Comparison of ENCODE assay signal across 8 cellular contexts in genomic region chr17:63621684-63622570, GRCh38. TPM values are rescaled to one million over a fixed set of nuclear protein-coding genes. Genes with fewer than 3 reads are reported as not detected.
DNase-seq lines count a peak whose midpoint lies in the region; ATAC-seq and TF ChIP-seq lines count a peak whose summit lies in the region.

MAP3K3 (plus strand) TSS chr17:63622417; CDS start chr17:63622760, 343 bp downstream.

- peaks cover 3% of the 10 kb centered on the region; the same call in 1 of the 2 replicates for H3K4me1 ChIP-seq in H9 (ENCODE audit: insufficient read depth, low read length)

- no peak within 1 kb of the TSS for H2BK20ac ChIP-seq in H9 (ENCODE audit: low read depth, low read length, poor library complexity, severe bottlenecking)

- H2AK5ac ChIP-seq in H9 (ENCODE audit: insufficient read length, low read length), result no peak within 1 kb of the TSS

- peaks cover 5% of the 10 kb centered on the region for H3K23me2 ChIP-seq in H9 (ENCODE audit: insufficient read length, low read depth, low read length, poor library complexity, severe bottlenecking)

- TF ChIP-seq CTCF in H9 (conservative IDR thresholded peaks at IDR 0.05) (0 out of 3 replicates have a peak, but pooled peaks have one; percentile 9), fibroblast of pulmonary artery (IDR thresholded peaks at IDR 0.05; ENCODE audit: low read length, missing control alignments) (no peak)

- no peak within 1 kb of the TSS for H4K91ac ChIP-seq in H9 (ENCODE audit: insufficient read length, low read depth, low read length)

- no peak within 1 kb of the TSS for H3K23ac ChIP-seq in H9 (ENCODE audit: insufficient read length, low read depth, low read length)

- no peak within 1 kb of the TSS for H3K27ac ChIP-seq in H9 (ENCODE audit: insufficient read length, low read depth, low read length)

- no peak within 1 kb of the TSS for H2BK120ac ChIP-seq in H9 (ENCODE audit: low read depth, low read length, poor library complexity, severe bottlenecking)

- no peak within 1 kb of the TSS for H2BK12ac ChIP-seq in H9 (ENCODE audit: insufficient read length, low read depth, low read length)

- no peak within 1 kb of the TSS for H3K9ac ChIP-seq in H9 (ENCODE audit: extremely low read depth, insufficient read length, low read length)

- H3K27ac Mint-ChIP-seq in H9, result peak within 1 kb of the TSS in 2 of 3 experiments; percentile 84 to 86; a peak in 6 of 7 replicates
- H3K27ac Mint-ChIP-seq in natural killer cell treated with Interleukin-12 subunit alpha and Interleukin-12 subunit beta and Interleukin-15 and Interleukin-18, amount 100 ng/mL, for 72 hours, result peak within 1 kb of the TSS; percentile 75 to 92

- peaks cover 23 to 28% of the 10 kb centered on the region in 2 experiments for H3K4me1 Mint-ChIP-seq in H9
- peaks cover 29 to 36% of the 10 kb centered on the region in 2 donors for H3K4me1 Mint-ChIP-seq in natural killer cell treated with Interleukin-12 subunit alpha and Interleukin-12 subunit beta and Interleukin-15 and Interleukin-18, amount 100 ng/mL, for 72 hours (ENCODE audit: low read depth in 2 of 2)

- H3K27me3 ChIP-seq in H9 (ENCODE audit: insufficient read depth, low read length), result no peaks in the 10 kb centered on the region
- H3K27me3 ChIP-seq in MG63, result no peaks in the 10 kb centered on the region

- H3K9me3 Mint-ChIP-seq in H9, result peaks cover 0 to 3% of the 10 kb centered on the region in 2 experiments; a peak in 2 of 5 replicates
- H3K9me3 Mint-ChIP-seq in natural killer cell treated with Interleukin-12 subunit alpha and Interleukin-12 subunit beta and Interleukin-15 and Interleukin-18, amount 100 ng/mL, for 72 hours, result no peaks in the 10 kb centered on the region

- H4K20me1 ChIP-seq in H9 (ENCODE audit: control insufficient read depth, insufficient read depth, insufficient read length), result no peaks in the 10 kb centered on the region

- H3K4ac ChIP-seq in H9 (ENCODE audit: low read depth, low read length), result no peak within 1 kb of the TSS

- H3K4me2 ChIP-seq in H9 (ENCODE audit: insufficient read depth, insufficient read length, low read length), result peak within 1 kb of the TSS; percentile 55

- no peak within 1 kb of the TSS for H4K8ac ChIP-seq in H9 (replicated peaks; ENCODE audit: insufficient read length, low read depth, low read length)

- H2AFZ ChIP-seq in H9 (ENCODE audit: low read length), result no peak within 1 kb of the TSS

- H3K36me3 Mint-ChIP-seq in H9 (ENCODE audit: insufficient read depth in 1 of 3, low read depth in 3 of 3), result no peaks in the 10 kb centered on the region; a peak in 1 of 7 replicates
- no peaks in the 10 kb centered on the region for H3K36me3 Mint-ChIP-seq in natural killer cell treated with Interleukin-12 subunit alpha and Interleukin-12 subunit beta and Interleukin-15 and Interleukin-18, amount 100 ng/mL, for 72 hours

- H3K14ac ChIP-seq in H9 (ENCODE audit: insufficient read depth, low read length), result peak within 1 kb of the TSS; percentile 73; the same call in 1 of the 2 replicates

- H3K9me3 ChIP-seq in H9 (ENCODE audit: control insufficient read depth, low read depth, low read length) (no peaks in the 10 kb centered on the region), MG63 (no peaks in the 10 kb centered on the region)

- H3K18ac ChIP-seq in H9 (ENCODE audit: insufficient read length, low read depth, low read length), result peak within 1 kb of the TSS; percentile 86

- H3K27me3 Mint-ChIP-seq in H9 (ENCODE audit: low read depth), result peaks cover 3% of the 10 kb centered on the region
- no peaks in the 10 kb centered on the region for H3K27me3 Mint-ChIP-seq in natural killer cell treated with Interleukin-12 subunit alpha and Interleukin-12 subunit beta and Interleukin-15 and Interleukin-18, amount 100 ng/mL, for 72 hours

- ATAC-seq in natural killer cell treated with Interleukin-12 subunit alpha and Interleukin-12 subunit beta and Interleukin-15 and Interleukin-18, amount 100 ng/mL, for 72 hours, result peak; percentile 94 to 95
- ATAC-seq in stimulated activated naive CD8-positive, alpha-beta T cell treated with anti-CD3 and anti-CD28 coated beads, Interleukin-15, Interleukin-2, amounts not matched to agents 100 U/mL and 50 U/mL, for 24 hours, result peak; percentile 95

- DNase-seq in G401 (ENCODE audit: low spot score) (peak; percentile 100), H9 (peak; percentile 100), MG63 (peak; percentile 100), SHP77 treated with DMSO at 0.1 percent for 48 hours (lab: John Stamatoyannopoulos, UW) (peak; percentile 99), fibroblast of pulmonary artery (ENCODE audit: low read depth) (peak; percentile 100)
- peak; percentile 99 for DNase-seq in activated effector memory CD4-positive, alpha-beta T cell treated with anti-CD3 and anti-CD28 coated beads, Interleukin-2, amount 50 U/mL, for 16 hours
- DNase-seq in natural killer cell treated with Interleukin-12 subunit alpha and Interleukin-12 subunit beta and Interleukin-15 and Interleukin-18, amount 100 ng/mL, for 72 hours (ENCODE audit: low spot score), result peak; percentile 99
- peak; percentile 94 for DNase-seq in stimulated activated naive CD8-positive, alpha-beta T cell treated with anti-CD3 and anti-CD28 coated beads, Interleukin-15, Interleukin-2, amounts not matched to agents 100 U/mL and 50 U/mL, for 24 hours

- H3K79me1 ChIP-seq in H9 (ENCODE audit: insufficient read depth, low read depth, low read length, poor library complexity, severe bottlenecking), result peaks cover 2% of the 10 kb centered on the region

- no peak within 1 kb of the TSS for H2BK5ac ChIP-seq in H9 (ENCODE audit: insufficient read length, low read length)

- H3K56ac ChIP-seq in H9 (ENCODE audit: insufficient read length, low read depth, low read length), result no peak within 1 kb of the TSS

- H3T11ph ChIP-seq in H9 (ENCODE audit: low read length), result no peak within 1 kb of the TSS

- H3K79me2 ChIP-seq in H9 (ENCODE audit: insufficient read depth, low read length), result peaks cover 3% of the 10 kb centered on the region; the same call in 1 of the 2 replicates

- no peak within 1 kb of the TSS for H2BK15ac ChIP-seq in H9 (ENCODE audit: low read depth, low read length)

- H3K4me3 ChIP-seq in MG63 (peak within 1 kb of the TSS; percentile 70), fibroblast of pulmonary artery (replicated peaks; ENCODE audit: low read depth, low read length) (peak within 1 kb of the TSS; percentile 74)

- peak within 1 kb of the TSS; percentile 91 to 98 for H3K4me3 Mint-ChIP-seq in H9
- H3K4me3 Mint-ChIP-seq in natural killer cell treated with Interleukin-12 subunit alpha and Interleukin-12 subunit beta and Interleukin-15 and Interleukin-18, amount 100 ng/mL, for 72 hours, result peak within 1 kb of the TSS; percentile 95

- in situ Hi-C loops in G401 (cut with HindIII; ENCODE audit: low sequenced_read_pairs), result no loop called here

- H4K5ac ChIP-seq in H9 (ENCODE audit: insufficient read length, low read depth, low read length), result no peak within 1 kb of the TSS

- no CpG with 5 or more reads among the region's 75 CpGs for WGBS in H9 (ENCODE audit: extremely low coverage, insufficient read length, low lambda C conversion rate)

- no peaks in the 10 kb centered on the region for H3K36me3 ChIP-seq in MG63

RNA-seq across cellular contexts. Expression of gene MAP3K3, which starts in this region (rescaled TPM):
- total RNA-seq in G401 (2014; rRNA removed; shearing (Covaris generic)), result 9.1 and 13.8 TPM in 2 replicates
- total RNA-seq in H9 (2021), result 21.1 and 24.3 TPM in 2 replicates
- total RNA-seq in MG63 (2014; rRNA removed; shearing (Covaris generic); ENCODE audit: low replicate concordance), result 10.2 and 12.9 TPM in 2 replicates
- total RNA-seq in natural killer cell treated with Interleukin-12 subunit alpha and Interleukin-12 subunit beta and Interleukin-15 and Interleukin-18, amount 100 ng/mL, for 72 hours, result 10 to 100 TPM; 38.2 to 52.0 TPM
